ENCODE assay signal across 13 cellular contexts in genomic region chr2:96832401-96832750, GRCh38. TPM values are rescaled to one million over a fixed set of nuclear protein-coding genes. Genes with fewer than 3 reads are reported as not detected.
DNase-seq lines count a peak whose midpoint lies in the region; ATAC-seq and TF ChIP-seq lines count a peak whose summit lies in the region.
"Had no signal": no experiment of that assay in that cellular context is flagged by ENCODE, and none has a peak within 500 bp of the region (broad histone marks: within the 10 kb centered on the region; RNA-seq: fewer than 3 reads in every experiment).

No MANE protein-coding gene starts in this region.

- H3K79me2 ChIP-seq in neural progenitor cell (ENCODE audit: low read depth), result no peaks in the 10 kb centered on the region

- H3K4me1 ChIP-seq in right atrium auricular region (peaks cover 0 to 18% of the 10 kb centered on the region in 2 donors), esophagus muscularis mucosa (peaks cover 17 to 27% (median 26%) of the 10 kb centered on the region in 4 donors), neural progenitor cell (peaks cover 20% of the 10 kb centered on the region), upper lobe of left lung (peaks cover 6 to 14% (median 9%) of the 10 kb centered on the region in 4 donors), ascending aorta (no peaks in the 10 kb centered on the region)

- H3K9me3 ChIP-seq in right atrium auricular region, result no peaks in the 10 kb centered on the region
- H3K9me3 ChIP-seq in esophagus muscularis mucosa, result no peaks in the 10 kb centered on the region
- no peaks in the 10 kb centered on the region for H3K9me3 ChIP-seq in neural progenitor cell (ENCODE audit: low read depth)
- H3K9me3 ChIP-seq in upper lobe of left lung, result no peaks in the 10 kb centered on the region
- H3K9me3 ChIP-seq in ascending aorta, result no peaks in the 10 kb centered on the region

- WGBS in esophagus muscularis mucosa, result 72% methylated on average over 11 of the region's 12 CpGs
- 83 to 84% methylated on average over 9 to 12 of the region's 12 CpGs for WGBS in upper lobe of left lung, 2 donors

- H3K4me1 Mint-ChIP-seq in neural progenitor cell, result peaks cover 22% of the 10 kb centered on the region

- no peak overlapping the region for H2AFZ ChIP-seq in neural progenitor cell (replicated peaks)

- intact Hi-C loops in left ventricle myocardium superior (cut with micrococcal nuclease) (no loop called here), esophagus muscularis mucosa (cut with DNase I) (no loop called here), ascending aorta (cut with DNase I) (no loop called here)

- H3K9me3 Mint-ChIP-seq in neural progenitor cell, result no peaks in the 10 kb centered on the region

- H3F3A ChIP-seq in neural progenitor cell (ENCODE audit: low read depth), result peaks cover 30% of the 10 kb centered on the region

- H3K4me3 Mint-ChIP-seq in neural progenitor cell, result no peak overlapping the region
- H3K4me3 Mint-ChIP-seq: T-helper 17 cell had no signal

- H3K4me3 ChIP-seq in right atrium auricular region, result no peak overlapping the region
- no peak overlapping the region for H3K4me3 ChIP-seq in esophagus muscularis mucosa
- no peak overlapping the region for H3K4me3 ChIP-seq in neural progenitor cell
- no peak overlapping the region for H3K4me3 ChIP-seq in upper lobe of left lung
- H3K4me3 ChIP-seq in ascending aorta, result no peak overlapping the region

- H3K27ac ChIP-seq in right atrium auricular region (peak overlapping the region; percentile 33 to 62), esophagus muscularis mucosa (replicated peaks in 1 of 4) (peak overlapping the region; percentile 37 to 58 (median 54)), neural progenitor cell (peak overlapping the region; percentile 89), upper lobe of left lung (peak overlapping the region in 3 of 4 donors; percentile 21 to 43 (median 32)), ascending aorta (no peak overlapping the region)
- H3K27ac ChIP-seq: HL-60 had no signal

- H3K27ac Mint-ChIP-seq in neural progenitor cell, result peak overlapping the region; percentile 50
- H3K27ac Mint-ChIP-seq: T-helper 17 cell had no signal

- H3K36me3 Mint-ChIP-seq in neural progenitor cell, result peaks cover 38% of the 10 kb centered on the region

- peaks cover 27% of the 10 kb centered on the region for H4K20me1 ChIP-seq in neural progenitor cell (ENCODE audit: low read depth)

- H3K9ac ChIP-seq in neural progenitor cell, result no peak overlapping the region

- no peak for TF ChIP-seq EP300 in esophagus muscularis mucosa (IDR thresholded peaks at IDR 0.05)
- no peak for TF ChIP-seq EP300 in upper lobe of left lung (IDR thresholded peaks at IDR 0.05)

- ATAC-seq in left ventricle myocardium superior (no peak), upper lobe of left lung (ENCODE audit: low FRiP score in 2 of 2) (no peak), GM19467 (IDR thresholded peaks at IDR 0.05; ENCODE audit: unreplicated experiment) (no peak), HG03442 (IDR thresholded peaks at IDR 0.05; ENCODE audit: unreplicated experiment) (no peak)
- ATAC-seq: T-helper 17 cell had no signal

- H3K4me2 ChIP-seq in neural progenitor cell, result peak overlapping the region; percentile 73

- H3K27me3 ChIP-seq in right atrium auricular region, result no peaks in the 10 kb centered on the region
- no peaks in the 10 kb centered on the region for H3K27me3 ChIP-seq in esophagus muscularis mucosa
- H3K27me3 ChIP-seq in neural progenitor cell, result no peaks in the 10 kb centered on the region
- H3K27me3 ChIP-seq in upper lobe of left lung, result no peaks in the 10 kb centered on the region
- no peaks in the 10 kb centered on the region for H3K27me3 ChIP-seq in ascending aorta

- no peak for DNase-seq in right atrium auricular region (ENCODE audit: low spot score)
- DNase-seq in left ventricle myocardium superior, result no peak
- DNase-seq in esophagus muscularis mucosa (ENCODE audit: extremely low spot score), result no peak
- no peak for DNase-seq in neural progenitor cell (ENCODE audit: low spot score)
- DNase-seq in upper lobe of left lung, result no peak
- no peak for DNase-seq in ascending aorta (ENCODE audit: low spot score in 2 of 2)
- DNase-seq: activated T-cell treated with anti-CD3 and anti-CD28 coated beads for 4 hours, dermis blood vessel endothelial cell, RPMI8226, T-helper 17 cell had no signal

- TF ChIP-seq CTCF in right atrium auricular region (IDR thresholded peaks at IDR 0.05) (no peak), esophagus muscularis mucosa (IDR thresholded peaks at IDR 0.05) (no peak), neural progenitor cell (IDR thresholded peaks at IDR 0.05) (no peak), upper lobe of left lung (IDR thresholded peaks at IDR 0.05) (no peak), ascending aorta (IDR thresholded peaks at IDR 0.05) (no peak)

- H3K36me3 ChIP-seq in right atrium auricular region (peaks cover 55% of the 10 kb centered on the region), esophagus muscularis mucosa (peaks cover 38 to 85% (median 70%) of the 10 kb centered on the region in 4 donors), neural progenitor cell (no peaks in the 10 kb centered on the region), upper lobe of left lung (peaks cover 14 to 77% (median 60%) of the 10 kb centered on the region in 4 donors), ascending aorta (peaks cover 55 to 62% of the 10 kb centered on the region in 2 donors)

- H3K27me3 Mint-ChIP-seq in neural progenitor cell (ENCODE audit: insufficient read depth, low read depth), result peaks cover 7% of the 10 kb centered on the region
- H3K27me3 Mint-ChIP-seq: T-helper 17 cell had no signal

- TF ChIP-seq POLR2A in esophagus muscularis mucosa (IDR thresholded peaks at IDR 0.05; ENCODE audit: low read depth) (no peak), upper lobe of left lung (IDR thresholded peaks at IDR 0.05) (no peak)

RNA-seq across cellular contexts. Expression of gene ANKRD23, which starts 11.4 kb away (rescaled TPM):
- total RNA-seq in right atrium auricular region (10 to 100 TPM in 1 of 2 donors, 1 to 10 TPM in 1; 9.3 to 23.0 TPM), left ventricle myocardium superior (5.5 TPM), esophagus muscularis mucosa (1 to 10 TPM; 2.2 to 6.0 (median 4.2) TPM), neural progenitor cell (ENCODE audit: low replicate concordance) (10.8 and 11.4 TPM in 2 replicates), upper lobe of left lung (10 to 100 TPM in 2 of 6 donors, 1 to 10 TPM in 4; 2.0 to 27.2 (median 2.8) TPM), ascending aorta (4.0 TPM)

RNA-seq across cellular contexts. Expression of gene CNNM3, which starts 16.3 kb away (rescaled TPM):
- total RNA-seq in right atrium auricular region, result 1 to 10 TPM; 4.2 to 7.9 TPM
- total RNA-seq in left ventricle myocardium superior, result 16.8 TPM
- 10 to 100 TPM; 11.8 to 30.3 (median 22.1) TPM for total RNA-seq in esophagus muscularis mucosa
- total RNA-seq in neural progenitor cell (ENCODE audit: low replicate concordance), result 11.1 and 20.2 TPM in 2 replicates
- total RNA-seq in upper lobe of left lung, result 10 to 100 TPM; 17.2 to 52.4 (median 26.5) TPM
- 24.5 TPM for total RNA-seq in ascending aorta

RNA-seq across cellular contexts. Expression of gene ANKRD39, which starts 25.4 kb away (rescaled TPM):
- total RNA-seq in right atrium auricular region (10 to 100 TPM in 1 of 2 donors, 1 to 10 TPM in 1; 8.7 to 12.2 TPM), left ventricle myocardium superior (16.1 TPM), esophagus muscularis mucosa (10 to 100 TPM; 12.4 to 17.2 (median 14.7) TPM), neural progenitor cell (ENCODE audit: low replicate concordance) (4.0 and 17.3 TPM in 2 replicates), upper lobe of left lung (10 to 100 TPM in 3 of 6 donors, 1 to 10 TPM in 3; 7.1 to 13.6 (median 11.3) TPM), ascending aorta (2.3 TPM)

RNA-seq across cellular contexts. Expression of gene SEMA4C, which starts 37.5 kb away (rescaled TPM):
- 10 to 100 TPM; 12.0 to 23.3 TPM for total RNA-seq in right atrium auricular region
- total RNA-seq in left ventricle myocardium superior, result 17.0 TPM
- total RNA-seq in esophagus muscularis mucosa, result 10 to 100 TPM; 54.4 to 82.7 (median 75.4) TPM
- 39.1 and 103 TPM in 2 replicates for total RNA-seq in neural progenitor cell (ENCODE audit: low replicate concordance)
- total RNA-seq in upper lobe of left lung, result 10 to 100 TPM; 14.0 to 43.6 (median 24.2) TPM
- total RNA-seq in ascending aorta, result 56.9 TPM

Comparison
In these comparisons a context has a peak if more than half of its experiments do, and no peak if none do; other contexts are left out.
1. H3K27ac ChIP-seq: peak in right atrium auricular region (2 of 2), esophagus muscularis mucosa (4 of 4), neural progenitor cell (single experiment) and upper lobe of left lung (3 of 4); none in ascending aorta (0 of 2).